Comparison of ENCODE assay signal across 11 cellular contexts in genomic region chr2:101111917-101112771, GRCh38. TPM values are rescaled to one million over a fixed set of nuclear protein-coding genes. Genes with fewer than 3 reads are reported as not detected.
DNase-seq lines count a peak whose midpoint lies in the region; ATAC-seq and TF ChIP-seq lines count a peak whose summit lies in the region.
"Had no signal": no experiment of that assay in that cellular context is flagged by ENCODE, and none has a peak within 500 bp of the region (broad histone marks: within the 10 kb centered on the region; RNA-seq: fewer than 3 reads in every experiment).

No MANE protein-coding gene starts in this region.

- no peak overlapping the region for H2AK5ac ChIP-seq in neuronal stem cell (ENCODE audit: low read depth, low read length)

- H4K8ac ChIP-seq in neuronal stem cell (ENCODE audit: low read depth, low read length): no peak overlapping the region

- H3K4me2 ChIP-seq in neuronal stem cell (ENCODE audit: insufficient read depth, low read length, poor library complexity, severe bottlenecking): no peak overlapping the region

- H3K4me1 ChIP-seq in Panc1 (ENCODE audit: control insufficient read depth, insufficient read depth, low read length): peaks cover 95% of the 10 kb centered on the region
- H3K4me1 ChIP-seq in neutrophil (ENCODE audit: control insufficient read depth in 1 of 2, insufficient read depth in 1 of 2, low read depth in 1 of 2, low read length in 1 of 2): peaks cover 40 to 57% of the 10 kb centered on the region in 2 experiments
- H3K4me1 ChIP-seq in neuronal stem cell (ENCODE audit: control insufficient read depth in 2 of 2, insufficient read depth in 1 of 2, low read depth in 1 of 2, low read length in 2 of 2): peaks cover 2 to 10% of the 10 kb centered on the region in 2 donors

- no peaks in the 10 kb centered on the region for H3K27me3 ChIP-seq in Panc1 (ENCODE audit: control insufficient read depth, insufficient read depth, low read length)
- no peaks in the 10 kb centered on the region for H3K27me3 ChIP-seq in neutrophil
- H3K27me3 ChIP-seq in neuronal stem cell (ENCODE audit: control insufficient read depth in 3 of 3, insufficient read depth in 3 of 3, low read depth in 1 of 3, low read length in 3 of 3): no peaks in the 10 kb centered on the region

- no peak overlapping the region for H2BK15ac ChIP-seq in neuronal stem cell (ENCODE audit: low read length)

- peak; percentile 92 for DNase-seq in AG10803 (ENCODE audit: low read depth)
- no peak for DNase-seq in Panc1 (ENCODE audit: low read depth, low spot score)
- DNase-seq in fibroblast of mammary gland (ENCODE audit: low read depth): peak; percentile 100
- no peak for DNase-seq in neuronal stem cell (ENCODE audit: low spot score)
- no peak for DNase-seq in NCI-H748 (lab: John Stamatoyannopoulos, UW; ENCODE audit: unreplicated experiment)
- DNase-seq: cerebellar nuclear complex, NCI-H1436 treated with DMSO at 0.1 percent for 48 hours had no signal

- POLR2A ChIA-PET in Panc1 (lab: Charles Lee): no interaction called here

- H3K9me3 ChIP-seq in Panc1 (ENCODE audit: control insufficient read depth, insufficient read depth, low read depth, low read length) (no peaks in the 10 kb centered on the region), neutrophil (no peaks in the 10 kb centered on the region), neuronal stem cell (replicated peaks in 1 of 2; ENCODE audit: control insufficient read depth in 2 of 2, insufficient read depth in 1 of 2, low read depth in 1 of 2, low read length in 2 of 2) (no peaks in the 10 kb centered on the region)

- ATAC-seq in Panc1: peak; percentile 9; the same call in 1 of the 2 replicates
- ATAC-seq in GM21390 (IDR thresholded peaks at IDR 0.05; ENCODE audit: unreplicated experiment): no peak
- no peak for ATAC-seq in HG02759 (IDR thresholded peaks at IDR 0.05; ENCODE audit: unreplicated experiment)
- ATAC-seq: stimulated activated effector memory CD8-positive, alpha-beta T cell treated with anti-CD3 and anti-CD28 coated beads, Interleukin-12 subunit alpha, Interleukin-12 subunit beta, amount 100 ng/mL, for 72 hours had no signal

- H3K23ac ChIP-seq in neuronal stem cell (ENCODE audit: low read depth, low read length, poor library complexity): no peak overlapping the region

- no peak overlapping the region for H4K91ac ChIP-seq in neuronal stem cell (ENCODE audit: low read depth, low read length, poor library complexity)

- no peak overlapping the region for H3K4ac ChIP-seq in neuronal stem cell (ENCODE audit: low read length)

- no CpG with 5 or more reads among the region's 10 CpGs for WGBS in neuronal stem cell (ENCODE audit: extremely low coverage in 2 of 2, insufficient read length in 2 of 2, insufficient replicate concordance in 1 of 2), 2 donors

- no peaks in the 10 kb centered on the region for H3K36me3 ChIP-seq in Panc1 (ENCODE audit: control insufficient read depth, insufficient read depth, low read length)
- no peaks in the 10 kb centered on the region for H3K36me3 ChIP-seq in neutrophil
- no peaks in the 10 kb centered on the region for H3K36me3 ChIP-seq in neuronal stem cell (replicated peaks in 1 of 2; ENCODE audit: control insufficient read depth in 2 of 2, insufficient read depth in 2 of 2, low read length in 2 of 2)

- no peak overlapping the region for H2BK12ac ChIP-seq in neuronal stem cell (ENCODE audit: low read length)

- H3K4me3 ChIP-seq in AG10803 (ENCODE audit: low read length) (no peak overlapping the region), Panc1 (ENCODE audit: low read depth in 2 of 2, low read length in 2 of 2) (0 out of 4 replicates have a peak overlapping the region, but pooled peaks of 1 of the 2 experiments have one; percentile 2), fibroblast of mammary gland (ENCODE audit: control insufficient read depth, low read depth, low read length) (no peak overlapping the region), neutrophil (ENCODE audit: low read depth in 1 of 2, low read length in 1 of 2) (no peak overlapping the region), neuronal stem cell (ENCODE audit: low read length in 2 of 2) (no peak overlapping the region)

- no TSS peak for BruUV-seq in Panc1 (replicated peaks; lab: Mats Ljungman, UMichigan)

- CTCF ChIA-PET in Panc1 (lab: Charles Lee): no interaction called here

- no peak overlapping the region for H2AFZ ChIP-seq in neuronal stem cell (ENCODE audit: low read length)

- no peaks in the 10 kb centered on the region for H3K79me1 ChIP-seq in neuronal stem cell (ENCODE audit: low read depth, low read length)

- no peak overlapping the region for H2BK5ac ChIP-seq in neuronal stem cell (ENCODE audit: low read length)

- intact Hi-C loops in Panc1 (cut with micrococcal nuclease; ENCODE audit: unreplicated experiment): loop anchor here (5.0 kb wide), 1 partner anchor 35 kb away; no protein-coding TSS in a partner anchor

- no peak overlapping the region for H3K9ac ChIP-seq in neuronal stem cell (ENCODE audit: low read depth, low read length, poor library complexity)

- H3K27ac ChIP-seq in Panc1 (ENCODE audit: low read length) (peak overlapping the region; percentile 100), neutrophil (peak overlapping the region; percentile 78), neuronal stem cell (replicated peaks; ENCODE audit: low read length) (no peak overlapping the region)

- H3K18ac ChIP-seq in neuronal stem cell (ENCODE audit: low read length): no peak overlapping the region

- H2BK120ac ChIP-seq in neuronal stem cell (ENCODE audit: low read depth, low read length): no peak overlapping the region

- in situ Hi-C loops in Panc1 (cut with HindIII; ENCODE audit: low pct_unique_long_range_greater_than_20kb, low sequenced_read_pairs): no loop called here

- TF ChIP-seq CTCF in AG10803 (conservative IDR thresholded peaks at IDR 0.05; ENCODE audit: low read length) (no peak), Panc1 (IDR thresholded peaks at IDR 0.05) (no peak), fibroblast of mammary gland (conservative IDR thresholded peaks at IDR 0.05; ENCODE audit: control insufficient read depth, insufficient read depth, low read depth, low read length) (no peak), neutrophil (IDR thresholded peaks at IDR 0.05) (no peak)

- no peak overlapping the region for H3K14ac ChIP-seq in neuronal stem cell (ENCODE audit: low read length)

RNA-seq across cellular contexts. Expression of gene TBC1D8, which starts 39.0 kb away (rescaled TPM):
- 139 TPM for total RNA-seq in Panc1 (2021; ENCODE audit: unreplicated experiment)
- 171 TPM for polyA plus RNA-seq in Panc1 (2012; ENCODE audit: insufficient read length)
- 2.7 TPM for polyA plus RNA-seq in neuronal stem cell (2013, experiment 1 of 2)
- polyA plus RNA-seq in neuronal stem cell (2013, experiment 2 of 2): 2.9 TPM

Comparison
In these comparisons a context has a peak if more than half of its experiments do, and no peak if none do; other contexts are left out.
1. DNase-seq: peak in AG10803 (single experiment) and fibroblast of mammary gland (single experiment); none in Panc1 (single experiment), neuronal stem cell (single experiment) and NCI-H748 (single experiment).